ENCODE assay signal across 26 cellular contexts in genomic region chr3:67462185-67462584, GRCh38.
DNase-seq lines count a peak whose midpoint lies in the region; ATAC-seq and TF ChIP-seq lines count a peak whose summit lies in the region.
"Had no signal": no experiment of that assay in that cellular context is flagged by ENCODE, and none has a peak within 500 bp of the region (broad histone marks: within the 10 kb centered on the region; RNA-seq: fewer than 3 reads in every experiment).

No MANE protein-coding gene starts in this region.

- no peak overlapping the region for H3K4me3 ChIP-seq in PC-3 (ENCODE audit: low read length)
- H3K4me3 ChIP-seq: body of pancreas, coronary artery, GM23338, right atrium auricular region, SJSA1, stomach, transverse colon had no signal

- H3K27me3 ChIP-seq in PC-3 (ENCODE audit: low read length), result no peaks in the 10 kb centered on the region
- H3K27me3 ChIP-seq: body of pancreas, right atrium auricular region, SJSA1, stomach, transverse colon had no signal

- no peaks in the 10 kb centered on the region for H3K36me3 ChIP-seq in PC-3 (ENCODE audit: low read depth, low read length)
- H3K36me3 ChIP-seq: right atrium auricular region, SJSA1, transverse colon had no signal

- peak overlapping the region; percentile 59 for H3K27ac ChIP-seq in PC-3 (ENCODE audit: low read length)
- H3K27ac ChIP-seq: body of pancreas, coronary artery, right atrium auricular region, SJSA1, stomach, transverse colon, VCaP had no signal

- H3K27me3 Mint-ChIP-seq in activated CD4-positive, alpha-beta T cell treated with anti-CD3 and anti-CD28 coated beads for 36 hours, result no peaks in the 10 kb centered on the region
- no peaks in the 10 kb centered on the region for H3K27me3 Mint-ChIP-seq in chondrocyte (ENCODE audit: low read depth)
- H3K27me3 Mint-ChIP-seq in osteocyte (ENCODE audit: unreplicated experiment), result no peaks in the 10 kb centered on the region
- H3K27me3 Mint-ChIP-seq: activated CD8-positive, alpha-beta T cell treated with anti-CD3 and anti-CD28 coated beads for 36 hours had no signal

- CTCF ChIA-PET in activated CD4-positive, alpha-beta T cell treated with anti-CD3 and anti-CD28 coated beads for 36 hours (lab: Charles Lee), result no interaction called here
- CTCF ChIA-PET in PC-3 (lab: Charles Lee), result no interaction called here

- H3K9me3 Mint-ChIP-seq in activated CD4-positive, alpha-beta T cell treated with anti-CD3 and anti-CD28 coated beads for 36 hours (ENCODE audit: low read depth), result no peaks in the 10 kb centered on the region
- H3K9me3 Mint-ChIP-seq in chondrocyte (ENCODE audit: low read depth), result no peaks in the 10 kb centered on the region
- H3K9me3 Mint-ChIP-seq in osteocyte (ENCODE audit: unreplicated experiment), result no peaks in the 10 kb centered on the region
- H3K9me3 Mint-ChIP-seq: activated CD8-positive, alpha-beta T cell treated with anti-CD3 and anti-CD28 coated beads for 36 hours; GM23338; T-helper 1 cell treated with Interleukin-12 subunit alpha and Interleukin-12 subunit beta and Interleukin-4 antibody, amounts not matched to agents 30 μg/mL and 1 μg/mL, for 36 hours had no signal

- H3F3A ChIP-seq in PC-3 (ENCODE audit: low read length, unreplicated experiment), result no peaks in the 10 kb centered on the region

- no peaks in the 10 kb centered on the region for H3K79me2 ChIP-seq in PC-3 (ENCODE audit: low read length)

- POLR2A ChIA-PET in activated CD4-positive, alpha-beta T cell treated with anti-CD3 and anti-CD28 coated beads for 36 hours (lab: Charles Lee), result no interaction called here
- POLR2A ChIA-PET in PC-3 (lab: Charles Lee; ENCODE audit: unreplicated experiment), result no interaction called here

- no peaks in the 10 kb centered on the region for H3K9me2 ChIP-seq in PC-3 (replicated peaks; ENCODE audit: low read length)

- intact Hi-C loops in activated CD4-positive, alpha-beta T cell treated with anti-CD3 and anti-CD28 coated beads for 36 hours (cut with DNase I, micrococcal nuclease), result no loop called here
- intact Hi-C loops in PC-3 (cut with micrococcal nuclease), result loop anchor here (10.0 kb wide), 1 partner anchor 143 kb away; no protein-coding TSS in a partner anchor

- no peak overlapping the region for H3K9ac ChIP-seq in PC-3 (ENCODE audit: low read length)

- ATAC-seq in activated CD4-positive, alpha-beta T cell treated with anti-CD3 and anti-CD28 coated beads for 36 hours, result no peak
- ATAC-seq in PC-3, result no peak
- ATAC-seq in HG03354 (IDR thresholded peaks at IDR 0.05; ENCODE audit: poor library complexity, severe bottlenecking, unreplicated experiment), result no peak
- ATAC-seq: activated CD8-positive, alpha-beta T cell treated with anti-CD3 and anti-CD28 coated beads for 36 hours; body of pancreas; GM23338; HepG2; Panc1 had no signal

- H3K4me1 ChIP-seq in PC-3 (ENCODE audit: insufficient read depth, low read length), result peaks cover 7% of the 10 kb centered on the region; the same call in 1 of the 2 replicates
- H3K4me1 ChIP-seq: body of pancreas, right atrium auricular region, SJSA1, transverse colon had no signal

- TF ChIP-seq CTCF in PC-3 (conservative IDR thresholded peaks at IDR 0.05; ENCODE audit: low read depth, low read length) (no peak), chondrocyte (IDR thresholded peaks at IDR 0.05) (no peak), osteocyte (IDR thresholded peaks at IDR 0.05) (no peak)

- H3K27ac Mint-ChIP-seq in activated CD4-positive, alpha-beta T cell treated with anti-CD3 and anti-CD28 coated beads for 36 hours, result peak overlapping the region; percentile 11
- H3K27ac Mint-ChIP-seq in chondrocyte (ENCODE audit: unreplicated experiment) (peak overlapping the region; percentile 87), osteocyte (ENCODE audit: unreplicated experiment) (peak overlapping the region; percentile 87)
- H3K27ac Mint-ChIP-seq: activated CD8-positive, alpha-beta T cell treated with anti-CD3 and anti-CD28 coated beads for 36 hours; GM23338; T-helper 1 cell treated with Interleukin-12 subunit alpha and Interleukin-12 subunit beta and Interleukin-4 antibody, amounts not matched to agents 30 μg/mL and 1 μg/mL, for 36 hours had no signal

- H3K4me3 Mint-ChIP-seq in activated CD4-positive, alpha-beta T cell treated with anti-CD3 and anti-CD28 coated beads for 36 hours, result no peak overlapping the region
- H3K4me3 Mint-ChIP-seq in chondrocyte (ENCODE audit: unreplicated experiment) (no peak overlapping the region), osteocyte (ENCODE audit: unreplicated experiment) (peak overlapping the region; percentile 20)
- H3K4me3 Mint-ChIP-seq: activated CD8-positive, alpha-beta T cell treated with anti-CD3 and anti-CD28 coated beads for 36 hours; GM23338; T-helper 1 cell treated with Interleukin-12 subunit alpha and Interleukin-12 subunit beta and Interleukin-4 antibody, amounts not matched to agents 30 μg/mL and 1 μg/mL, for 36 hours had no signal

- H3K36me3 Mint-ChIP-seq in activated CD4-positive, alpha-beta T cell treated with anti-CD3 and anti-CD28 coated beads for 36 hours (ENCODE audit: low read depth), result peaks cover 7% of the 10 kb centered on the region
- H3K36me3 Mint-ChIP-seq in chondrocyte (ENCODE audit: low read depth) (no peaks in the 10 kb centered on the region), osteocyte (ENCODE audit: unreplicated experiment) (no peaks in the 10 kb centered on the region)

- no peak overlapping the region for H2AFZ ChIP-seq in PC-3 (ENCODE audit: low read length)
- H2AFZ ChIP-seq: GM23338 had no signal

- DNase-seq in activated CD4-positive, alpha-beta T cell treated with anti-CD3 and anti-CD28 coated beads for 36 hours, result no peak
- DNase-seq in activated CD4-positive, alpha-beta T cell treated with anti-CD3 and anti-CD28 coated beads, Interleukin-2, amount 50 U/mL, for 48 hours, result no peak
- DNase-seq in PC-3 (no peak), chondrocyte (ENCODE audit: low spot score) (no peak), osteocyte (ENCODE audit: extremely low spot score, unreplicated experiment) (no peak), HT-29 (ENCODE audit: low spot score) (no peak), NCI-H510A (lab: John Stamatoyannopoulos, UW) (no peak)
- DNase-seq: activated CD8-positive, alpha-beta T cell treated with anti-CD3 and anti-CD28 coated beads for 36 hours; activated T-cell treated with anti-CD3 and anti-CD28 coated beads, Interleukin-2, amount 50 U/mL, for 1 hour; kidney glomerular epithelial cell; NCI-H1105 treated with DMSO at 0.1 percent for 48 hours; NCI-H2081 treated with DMSO at 0.1 percent for 48 hours; NK-92 treated with Interleukin-12 subunit alpha and Interleukin-12 subunit beta, amount 100 ng/mL, for 24 hours; stimulated activated CD4-positive, alpha-beta T cell treated with anti-CD3 and anti-CD28 coated beads, Interleukin-12 subunit alpha, Interleukin-12 subunit beta, amount 100 ng/mL, for 4 hours; stomach; transverse colon had no signal

- peaks cover 13% of the 10 kb centered on the region for H3K4me1 Mint-ChIP-seq in activated CD4-positive, alpha-beta T cell treated with anti-CD3 and anti-CD28 coated beads for 36 hours
- H3K4me1 Mint-ChIP-seq in chondrocyte (ENCODE audit: low read depth) (peaks cover 43% of the 10 kb centered on the region), osteocyte (ENCODE audit: unreplicated experiment) (peaks cover 51% of the 10 kb centered on the region)

- BruUV-seq in PC-3 (replicated peaks; lab: Mats Ljungman, UMichigan), result no TSS peak

- no peaks in the 10 kb centered on the region for H4K20me1 ChIP-seq in PC-3 (ENCODE audit: low read length)

- H3K4me2 ChIP-seq in PC-3 (ENCODE audit: low read length), result no peak overlapping the region
- H3K4me2 ChIP-seq: GM23338 had no signal

- no peaks in the 10 kb centered on the region for H3K9me3 ChIP-seq in PC-3 (ENCODE audit: low read length)
- H3K9me3 ChIP-seq: body of pancreas, right atrium auricular region, SJSA1, stomach, transverse colon had no signal

Comparison
In these comparisons a context has a peak if more than half of its experiments do, and no peak if none do; other contexts are left out.
1. H3K27ac Mint-ChIP-seq: peak in every context shown above with its lines; median percentile 87 in chondrocyte; 87 in osteocyte; 11 in activated CD4-positive, alpha-beta T cell treated with anti-CD3 and anti-CD28 coated beads for 36 hours.